10 cellular contexts compared by ENCODE assay signal in genomic region chr1:192702212-192702993, GRCh38.
DNase-seq lines count a peak whose midpoint lies in the region; ATAC-seq and TF ChIP-seq lines count a peak whose summit lies in the region.
"Had no signal": no experiment of that assay in that cellular context is flagged by ENCODE, and none has a peak within 500 bp of the region (broad histone marks: within the 10 kb centered on the region; RNA-seq: fewer than 3 reads in every experiment).

No MANE protein-coding gene starts in this region.

- H3K27ac ChIP-seq in IMR-90 (ENCODE audit: insufficient read depth, low read length): peak overlapping the region; percentile 89
- H3K27ac ChIP-seq: SJCRH30 had no signal

- no TSS peak for BruUV-seq in IMR-90 (replicated peaks; lab: Mats Ljungman, UMichigan)

- dilution Hi-C loops in IMR-90 (cut with HindIII; ENCODE audit: low sequenced_read_pairs, unreplicated experiment): no loop called here

- TF ChIP-seq CTCF in AG10803 (conservative IDR thresholded peaks at IDR 0.05; ENCODE audit: low read length): no peak
- TF ChIP-seq CTCF in IMR-90 (conservative IDR thresholded peaks at IDR 0.05; ENCODE audit: low read depth, low read length): no peak

- no peak for TF ChIP-seq POLR2A in IMR-90 (IDR thresholded peaks at IDR 0.05; ENCODE audit: low read depth, low read length)

- H3K9me1 ChIP-seq in IMR-90 (ENCODE audit: insufficient read depth, low read length): peaks cover 4% of the 10 kb centered on the region; the same call in 1 of the 2 replicates

- H3K4me1 ChIP-seq in IMR-90 (ENCODE audit: control insufficient read depth, insufficient read depth, low read length): peaks cover 8% of the 10 kb centered on the region
- peaks cover 29% of the 10 kb centered on the region for H3K4me1 ChIP-seq in adipocyte (ENCODE audit: control insufficient read depth, insufficient read depth, low read length)

- H4K20me1 ChIP-seq in IMR-90 (ENCODE audit: insufficient read depth, low read length): no peaks in the 10 kb centered on the region

- peak overlapping the region; percentile 81 for H3K4ac ChIP-seq in IMR-90 (ENCODE audit: low read depth, low read length)

- DNase-seq in AG10803 (ENCODE audit: low read depth): peak; percentile 68
- DNase-seq in IMR-90: peak; percentile 89
- peak; percentile 90 for DNase-seq in adipocyte (ENCODE audit: low read depth)
- peak; percentile 8 for DNase-seq in kidney tubule cell (ENCODE audit: low spot score)
- DNase-seq in NCI-H748 treated with DMSO at 0.1 percent for 48 hours (lab: John Stamatoyannopoulos, UW): no peak
- no peak for DNase-seq in activated naive CD8-positive, alpha-beta T cell treated with anti-CD3 and anti-CD28 coated beads for 36 hours
- DNase-seq: SJCRH30 had no signal

- H3K9me3 ChIP-seq in IMR-90 (ENCODE audit: control insufficient read depth, insufficient read depth, low read length) (no peaks in the 10 kb centered on the region), adipocyte (ENCODE audit: control insufficient read depth, low read length) (no peaks in the 10 kb centered on the region)
- H3K9me3 ChIP-seq: SJCRH30 had no signal

- H2AFZ ChIP-seq in IMR-90 (replicated peaks; ENCODE audit: low read length, poor library complexity): no peak overlapping the region

- peak overlapping the region; percentile 50; the same call in 1 of the 2 replicates for H3K14ac ChIP-seq in IMR-90 (replicated peaks; ENCODE audit: low read depth, low read length)

- peak overlapping the region; percentile 80 for H3K18ac ChIP-seq in IMR-90 (ENCODE audit: low read depth, low read length)

- WGBS in IMR-90 (ENCODE audit: extremely low coverage in 2 of 2, insufficient read length in 1 of 2), 2 experiments: no CpG with 5 or more reads among the region's 6 CpGs

- H3K79me1 ChIP-seq in IMR-90 (ENCODE audit: low read depth in 1 of 2, low read length in 2 of 2): no peaks in the 10 kb centered on the region

- H3K9ac ChIP-seq in IMR-90 (ENCODE audit: low read depth, low read length) (no peak overlapping the region), adipocyte (ENCODE audit: low read length) (no peak overlapping the region)

- H2BK15ac ChIP-seq in IMR-90 (ENCODE audit: low read depth, low read length): peak overlapping the region; percentile 42; the same call in 1 of the 3 replicates

- peak overlapping the region; percentile 93 for H2BK20ac ChIP-seq in IMR-90 (ENCODE audit: low read depth, low read length)

- no peak overlapping the region for H3K27ac Mint-ChIP-seq in activated naive CD8-positive, alpha-beta T cell treated with anti-CD3 and anti-CD28 coated beads for 36 hours
- H3K27ac Mint-ChIP-seq: dendritic cell treated with granulocyte-macrophage colony-stimulating factor and Interleukin-4, amounts not matched to agents 40 ng/mL and 50 ng/mL, for 4 days had no signal

- no peak overlapping the region for H3K56ac ChIP-seq in IMR-90 (ENCODE audit: extremely low read depth, insufficient read depth, low read length)

- H2BK120ac ChIP-seq in IMR-90 (ENCODE audit: low read depth, low read length): peak overlapping the region; percentile 65

- no peak for TF ChIP-seq RAD21 in IMR-90 (IDR thresholded peaks at IDR 0.05; ENCODE audit: low read length)

- in situ Hi-C loops in IMR-90 (cut with MboI; ENCODE audit: low sequenced_read_pairs): no loop called here

- no peak overlapping the region for H3K4me3 ChIP-seq in AG10803 (ENCODE audit: low read length)
- H3K4me3 ChIP-seq in IMR-90 (ENCODE audit: insufficient read depth, low read depth, low read length): no peak overlapping the region
- H3K4me3 ChIP-seq in adipocyte (ENCODE audit: low read length): no peak overlapping the region
- H3K4me3 ChIP-seq: SJCRH30 had no signal

- POLR2A ChIA-PET in IMR-90 (lab: Charles Lee; ENCODE audit: unreplicated experiment): no interaction called here

- H2AK9ac ChIP-seq in IMR-90 (replicated peaks; ENCODE audit: low read depth, low read length, poor library complexity): no peak overlapping the region

- peak overlapping the region; percentile 66 for H2BK5ac ChIP-seq in IMR-90 (ENCODE audit: low read depth, low read length, poor library complexity, severe bottlenecking)

- intact Hi-C loops in IMR-90 (cut with micrococcal nuclease): loop anchor here (5.0 kb wide), 2 partner anchors 215 to 315 kb away; no protein-coding TSS in a partner anchor

- CTCF ChIA-PET in IMR-90 (lab: Yijun Ruan, JAX): interaction anchor here (0.6 kb wide), 1 partner anchor 28 kb away, joined by 3 read pairs; no protein-coding TSS in a partner anchor

- no peak overlapping the region for H3K4me3 Mint-ChIP-seq in activated naive CD8-positive, alpha-beta T cell treated with anti-CD3 and anti-CD28 coated beads for 36 hours
- H3K4me3 Mint-ChIP-seq: dendritic cell treated with granulocyte-macrophage colony-stimulating factor and Interleukin-4, amounts not matched to agents 40 ng/mL and 50 ng/mL, for 4 days had no signal

- H3K36me3 ChIP-seq in IMR-90 (ENCODE audit: control insufficient read depth, insufficient read depth, low read length) (no peaks in the 10 kb centered on the region), adipocyte (ENCODE audit: control insufficient read depth, insufficient read depth, low read length, severe bottlenecking) (no peaks in the 10 kb centered on the region)
- H3K36me3 ChIP-seq: SJCRH30 had no signal

- peak overlapping the region; percentile 71 for H3K4me2 ChIP-seq in IMR-90 (ENCODE audit: low read depth, low read length)

- H3K27me3 ChIP-seq in IMR-90 (ENCODE audit: control insufficient read depth, insufficient read depth, low read length) (no peaks in the 10 kb centered on the region), adipocyte (replicated peaks; ENCODE audit: control insufficient read depth, insufficient read depth, low read length) (no peaks in the 10 kb centered on the region)
- H3K27me3 ChIP-seq: SJCRH30 had no signal

- peak overlapping the region; percentile 72 for H4K91ac ChIP-seq in IMR-90 (ENCODE audit: insufficient read depth, low read depth, low read length)

- peak overlapping the region; percentile 76 for H2AK5ac ChIP-seq in IMR-90 (ENCODE audit: low read depth, low read length)

- H3K4me1 Mint-ChIP-seq in activated naive CD8-positive, alpha-beta T cell treated with anti-CD3 and anti-CD28 coated beads for 36 hours: peaks cover 10% of the 10 kb centered on the region

- ATAC-seq in IMR-90 (ENCODE audit: low read depth): peak; percentile 28
- ATAC-seq in GM21576 (IDR thresholded peaks at IDR 0.05; ENCODE audit: unreplicated experiment): no peak
- no peak for ATAC-seq in GM19351 (IDR thresholded peaks at IDR 0.05; ENCODE audit: unreplicated experiment)

- H3K23ac ChIP-seq in IMR-90 (ENCODE audit: low read depth, low read length): no peak overlapping the region

- H3K36me3 Mint-ChIP-seq in activated naive CD8-positive, alpha-beta T cell treated with anti-CD3 and anti-CD28 coated beads for 36 hours: no peaks in the 10 kb centered on the region

- peak overlapping the region in 1 of 2 experiments; percentile 60; a peak in 2 of 4 replicates for H4K8ac ChIP-seq in IMR-90 (ENCODE audit: low read depth in 2 of 2, low read length in 2 of 2)

- no peaks in the 10 kb centered on the region for H3K9me3 Mint-ChIP-seq in activated naive CD8-positive, alpha-beta T cell treated with anti-CD3 and anti-CD28 coated beads for 36 hours
- H3K9me3 Mint-ChIP-seq: dendritic cell treated with granulocyte-macrophage colony-stimulating factor and Interleukin-4, amounts not matched to agents 40 ng/mL and 50 ng/mL, for 4 days had no signal

- H3K27me3 Mint-ChIP-seq in activated naive CD8-positive, alpha-beta T cell treated with anti-CD3 and anti-CD28 coated beads for 36 hours: peaks cover 3% of the 10 kb centered on the region
- H3K27me3 Mint-ChIP-seq: dendritic cell treated with granulocyte-macrophage colony-stimulating factor and Interleukin-4, amounts not matched to agents 40 ng/mL and 50 ng/mL, for 4 days had no signal

- H4K5ac ChIP-seq in IMR-90 (ENCODE audit: low read depth, low read length): peak overlapping the region; percentile 91

TF ChIP-seq in IMR-90, 13 proteins besides CTCF, POLR2A, EP300 and RAD21:
- TF ChIP-seq CEBPB (IDR thresholded peaks at IDR 0.05; ENCODE audit: low read depth, low read length) (peak; percentile 93), MXI1 (IDR thresholded peaks at IDR 0.05; ENCODE audit: borderline replicate concordance, low read depth, low read length) (no peak), FOS (IDR thresholded peaks at IDR 0.05; ENCODE audit: low read depth, low read length) (peak; percentile 82; the same call in 1 of the 2 replicates), ELK1 (IDR thresholded peaks at IDR 0.05; ENCODE audit: borderline replicate concordance, low read depth, low read length) (no peak), MAFK (IDR thresholded peaks at IDR 0.05; ENCODE audit: low read depth, low read length) (no peak), BHLHE40 (IDR thresholded peaks at IDR 0.05; ENCODE audit: low read depth, low read length) (peak; percentile 54)

Comparison
In these comparisons a context has a peak if more than half of its experiments do, and no peak if none do; other contexts are left out.
1. DNase-seq: peak in AG10803 (single experiment), IMR-90 (single experiment), adipocyte (single experiment) and kidney tubule cell (single experiment); none in NCI-H748 treated with DMSO at 0.1 percent for 48 hours (single experiment) and activated naive CD8-positive, alpha-beta T cell treated with anti-CD3 and anti-CD28 coated beads for 36 hours (single experiment).